Comparison of ENCODE assay signal across 8 cellular contexts in the genomic region with DNA sequence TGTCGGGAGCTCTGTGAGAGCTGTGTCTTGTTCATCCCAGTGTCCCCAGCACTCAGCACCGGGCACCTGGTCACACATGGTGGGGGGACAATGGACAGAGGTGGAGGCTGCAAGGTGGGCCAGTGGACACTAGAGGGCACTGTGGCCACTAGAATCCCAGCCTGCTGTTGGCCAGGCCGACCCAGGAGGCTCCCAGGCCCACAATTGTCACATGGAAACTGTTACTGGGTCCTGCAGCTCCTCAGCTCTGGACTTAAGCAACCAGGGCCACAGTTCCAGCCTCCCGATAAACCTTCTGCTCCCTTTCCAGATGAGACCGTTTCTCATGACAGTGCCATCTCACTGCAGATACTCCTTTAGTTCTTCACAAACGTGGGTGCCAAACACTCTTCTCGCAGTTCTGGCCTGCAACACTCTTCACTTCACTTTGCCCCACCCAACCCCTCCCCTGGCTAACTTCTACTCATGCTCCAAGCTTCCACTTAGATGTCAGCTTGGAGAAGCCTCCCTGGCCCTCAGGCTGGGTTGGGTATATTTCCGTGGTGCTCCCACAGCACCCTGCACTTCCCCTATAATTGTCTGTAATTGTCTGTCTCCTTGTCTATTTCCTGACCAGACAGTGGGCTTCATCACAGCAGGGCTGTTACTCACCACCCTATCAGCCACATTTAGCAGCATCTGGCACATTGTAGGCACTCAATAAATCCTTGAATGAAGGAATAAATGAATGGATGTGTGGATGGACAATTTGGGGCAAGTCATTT. TPM values are rescaled to one million over a fixed set of nuclear protein-coding genes. Genes with fewer than 3 reads are reported as not detected.
DNase-seq lines count a peak whose midpoint lies in the region; FAIRE-seq and TF ChIP-seq lines count a peak whose summit lies in the region.

No MANE protein-coding gene starts in this region.

- no peak overlapping the region for H3K27ac ChIP-seq in BLaER1
- H3K27ac ChIP-seq in dorsolateral prefrontal cortex: peak overlapping the region in 4 of 59 donors; percentile 27 to 65 (median 38)
- no peak overlapping the region for H3K27ac ChIP-seq in mesenchymal stem cell (ENCODE audit: low read length, poor library complexity, severe bottlenecking)

- no peak overlapping the region for H3K23ac ChIP-seq in mesenchymal stem cell (ENCODE audit: low read length in 2 of 2)

- peak overlapping the region; percentile 77 for H4K8ac ChIP-seq in mesenchymal stem cell (ENCODE audit: low read length)

- H4K20me1 ChIP-seq in BLaER1: peaks cover 9% of the 10 kb centered on the region; the same call in 1 of the 2 replicates

- H3K36me3 ChIP-seq in BLaER1 (no peaks in the 10 kb centered on the region), mesenchymal stem cell (ENCODE audit: control insufficient read depth in 1 of 2, insufficient read depth in 2 of 2, low read depth in 1 of 2, low read length in 2 of 2) (no peaks in the 10 kb centered on the region)

- H3K4me2 ChIP-seq in BLaER1 (peak overlapping the region; percentile 38), mesenchymal stem cell (ENCODE audit: low read length, poor library complexity, severe bottlenecking) (no peak overlapping the region)

- intact Hi-C loops in dorsolateral prefrontal cortex (cut with DNase I): no loop called here

- H2AFZ ChIP-seq in mesenchymal stem cell (ENCODE audit: low read depth, low read length): no peak overlapping the region

- H3K27me3 ChIP-seq in BLaER1 (peaks cover 42% of the 10 kb centered on the region), dorsolateral prefrontal cortex (peaks cover 0 to 96% (median 22%) of the 10 kb centered on the region in 45 donors), mesenchymal stem cell (ENCODE audit: control insufficient read depth in 1 of 2, insufficient read depth in 1 of 2, low read length in 2 of 2) (peaks cover 0 to 52% of the 10 kb centered on the region in 2 experiments)

- TF ChIP-seq CTCF in dorsolateral prefrontal cortex (IDR thresholded peaks at IDR 0.05 in 54 of 56, conservative IDR thresholded peaks at IDR 0.05 in 2 of 56; ENCODE audit: low read depth in 1 of 56, partially characterized antibody in 56 of 56): peak; percentile 13 to 88 (median 76)

- no peak overlapping the region for H3K18ac ChIP-seq in mesenchymal stem cell (ENCODE audit: low read depth in 1 of 2, low read length in 2 of 2)

- TF ChIP-seq POLR2A in H54 (IDR thresholded peaks at IDR 0.05; ENCODE audit: low read depth, low read length): no peak

- H3K9ac ChIP-seq in BLaER1: no peak overlapping the region
- H3K9ac ChIP-seq in mesenchymal stem cell (ENCODE audit: low read length): peak overlapping the region; percentile 19

- H3K4me1 ChIP-seq in BLaER1 (peaks cover 79% of the 10 kb centered on the region), mesenchymal stem cell (ENCODE audit: control insufficient read depth, insufficient read depth, low read depth, low read length) (peaks cover 33% of the 10 kb centered on the region)

- 43% methylated on average over 8 of the region's 8 CpGs for WGBS in mesenchymal stem cell

- H2BK12ac ChIP-seq in mesenchymal stem cell (ENCODE audit: low read length in 2 of 2): no peak overlapping the region

- H3K14ac ChIP-seq in mesenchymal stem cell (ENCODE audit: low read length in 2 of 2): no peak overlapping the region

- FAIRE-seq in H54 (lab: Jason Lieb, UNC): no peak

- no peak overlapping the region for H3K4ac ChIP-seq in mesenchymal stem cell (ENCODE audit: low read depth in 1 of 2, low read length in 2 of 2)

- no peak overlapping the region for H2BK120ac ChIP-seq in mesenchymal stem cell (ENCODE audit: low read depth, low read length)

- no peak overlapping the region for H2BK5ac ChIP-seq in mesenchymal stem cell (ENCODE audit: low read depth, low read length, poor library complexity, severe bottlenecking)

- peak; percentile 57 for DNase-seq in GM19240 (ENCODE audit: insufficient read length, low spot score)
- peak; percentile 16 for DNase-seq in NCI-H146 treated with DMSO at 0.1 percent for 48 hours (lab: John Stamatoyannopoulos, UW; ENCODE audit: unreplicated experiment)
- peak; percentile 39 for DNase-seq in activated CD4-positive, alpha-beta T cell treated with anti-CD3 and anti-CD28 coated beads, Interleukin-2, amount 50 U/mL, for 1 hour
- peak in 8 of 10 donors; percentile 47 to 74 (median 56) for DNase-seq in dorsolateral prefrontal cortex
- DNase-seq in mesenchymal stem cell: peak; percentile 46
- peak in 5 of 6 experiments; percentile 3 to 51 (median 30) for DNase-seq in stimulated activated naive CD4-positive, alpha-beta T cell (lab: John Stamatoyannopoulos, UW)
- no peak for DNase-seq in H54 (ENCODE audit: insufficient read length, low spot score)

- H2BK15ac ChIP-seq in mesenchymal stem cell (ENCODE audit: low read depth, poor library complexity, severe bottlenecking): no peak overlapping the region

- no peaks in the 10 kb centered on the region for H3K79me1 ChIP-seq in mesenchymal stem cell (replicated peaks; ENCODE audit: low read length, poor library complexity, severe bottlenecking)

- H3K9me3 ChIP-seq in BLaER1 (no peaks in the 10 kb centered on the region), mesenchymal stem cell (ENCODE audit: control insufficient read depth, low read length) (no peaks in the 10 kb centered on the region)

- H2AK5ac ChIP-seq in mesenchymal stem cell (ENCODE audit: low read length, severe bottlenecking): no peak overlapping the region

- no peak overlapping the region for H4K91ac ChIP-seq in mesenchymal stem cell (ENCODE audit: low read length)

- H3K4me3 ChIP-seq in BLaER1: no peak overlapping the region
- H3K4me3 ChIP-seq in dorsolateral prefrontal cortex: no peak overlapping the region
- H3K4me3 ChIP-seq in mesenchymal stem cell (ENCODE audit: insufficient read depth in 1 of 2, low read depth in 1 of 2, low read length in 2 of 2): no peak overlapping the region

RNA-seq across cellular contexts. Expression of gene IQSEC2, which starts 3.5 kb away (rescaled TPM):
- 100 to 1,000 TPM in 94 of 120 experiments, 10 to 100 TPM in 26; 38.4 to 158 (median 113) TPM for total RNA-seq in dorsolateral prefrontal cortex
- 22.4 TPM for polyA plus RNA-seq in mesenchymal stem cell (2013, experiment 1 of 2)
- 21.2 TPM for polyA plus RNA-seq in mesenchymal stem cell (2013, experiment 2 of 2)

RNA-seq across cellular contexts. Expression of gene KDM5C, which starts 59.9 kb away (rescaled TPM):
- total RNA-seq in dorsolateral prefrontal cortex: 100 to 1,000 TPM in 80 of 120 experiments, 10 to 100 TPM in 40; 56.6 to 149 (median 107) TPM
- 24.8 TPM for polyA plus RNA-seq in mesenchymal stem cell (2013, experiment 1 of 2)
- polyA plus RNA-seq in mesenchymal stem cell (2013, experiment 2 of 2): 24.4 TPM
